Comparison of ENCODE assay signal across 11 cellular contexts in the genomic region with DNA sequence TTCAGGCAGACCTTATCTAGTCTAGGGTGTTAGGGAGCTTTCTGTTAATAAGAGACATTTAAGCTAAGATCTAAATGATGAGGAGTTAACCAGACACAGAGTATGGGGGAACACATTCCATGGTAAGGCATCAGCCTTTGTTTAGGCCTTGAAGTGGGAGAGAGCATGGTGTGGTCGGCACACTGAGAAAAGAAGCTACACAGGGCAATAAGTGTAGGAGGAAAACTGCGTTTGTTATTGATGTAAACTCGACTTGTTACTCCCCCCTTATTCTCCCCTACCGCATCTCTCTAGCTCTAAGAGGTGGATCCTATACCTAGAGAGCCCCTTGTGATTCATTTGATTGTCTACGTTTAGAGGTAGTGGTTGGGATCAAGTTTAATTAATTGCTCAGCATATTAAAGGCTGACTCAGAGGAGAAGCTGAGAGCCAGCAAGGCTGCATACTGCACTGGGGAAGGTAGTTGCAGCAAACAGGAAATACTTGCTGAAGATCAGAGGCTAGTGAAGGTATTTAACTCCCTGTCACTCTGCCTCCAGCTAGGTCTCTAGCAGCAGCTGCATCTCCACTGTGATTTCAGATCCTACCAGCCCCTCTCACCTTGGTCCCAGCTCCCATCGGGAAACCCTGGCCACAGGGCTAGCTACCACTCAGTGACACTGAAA.
A peak's percentile ranks its signal among the peaks of the same experiment; 100 is the strongest.
DNase-seq lines count a peak whose midpoint lies in the region; ATAC-seq and TF ChIP-seq lines count a peak whose summit lies in the region.
"Had no signal": no experiment of that assay in that cellular context is flagged by ENCODE, and none has a peak within 500 bp of the region (broad histone marks: within the 10 kb centered on the region; RNA-seq: fewer than 3 reads in every experiment).

No MANE protein-coding gene starts in this region.

- H3K9me2 ChIP-seq in OCI-LY7 (ENCODE audit: insufficient read depth, low read length): no peaks in the 10 kb centered on the region

- H3K27ac Mint-ChIP-seq in activated naive CD4-positive, alpha-beta T cell treated with anti-CD3 and anti-CD28 coated beads, Interleukin-2, amount 50 U/mL, for 24 hours: peak overlapping the region; percentile 24
- no peak overlapping the region for H3K27ac Mint-ChIP-seq in activated naive CD4-positive, alpha-beta T cell treated with anti-CD3 and anti-CD28 coated beads, Interleukin-2, amount 50 U/mL, for 72 hours
- no peak overlapping the region for H3K27ac Mint-ChIP-seq in activated CD4-positive, alpha-beta T cell treated with anti-CD3 and anti-CD28 coated beads for 36 hours
- H3K27ac Mint-ChIP-seq: B cell had no signal

- no peaks in the 10 kb centered on the region for H4K20me1 ChIP-seq in OCI-LY7 (ENCODE audit: insufficient read depth, low read length)

- no peak for DNase-seq in activated naive CD4-positive, alpha-beta T cell treated with anti-CD3 and anti-CD28 coated beads, Interleukin-2, amount 50 U/mL, for 72 hours (ENCODE audit: low spot score in 2 of 2)
- peak; percentile 82 for DNase-seq in amniotic epithelial cell (ENCODE audit: low read depth)
- peak; percentile 36 for DNase-seq in kidney glomerular epithelial cell (lab: John Stamatoyannopoulos, UW)
- no peak for DNase-seq in COLO668 (lab: John Stamatoyannopoulos, UW; ENCODE audit: unreplicated experiment)
- DNase-seq in activated CD4-positive, alpha-beta T cell treated with anti-CD3 and anti-CD28 coated beads for 36 hours: no peak
- no peak for DNase-seq in OCI-LY7 (ENCODE audit: low spot score)
- DNase-seq: NCI-H1694 treated with DMSO at 0.1 percent for 48 hours, right cardiac atrium had no signal

- no peak overlapping the region for H2AFZ ChIP-seq in OCI-LY7 (ENCODE audit: low read length)

- BruUV-seq in OCI-LY7 (replicated peaks; lab: Mats Ljungman, UMichigan): no TSS peak

- CTCF ChIA-PET in activated CD4-positive, alpha-beta T cell treated with anti-CD3 and anti-CD28 coated beads for 36 hours (lab: Charles Lee): interaction anchor here (0.6 to 1.4 kb wide), 2 partner anchors 8 to 12 kb away, joined by 3 to 9 read pairs; no protein-coding TSS in a partner anchor
- CTCF ChIA-PET in OCI-LY7 (lab: Charles Lee; ENCODE audit: unreplicated experiment): interaction anchor here (1.8 kb wide), 1 partner anchor 12 kb away, joined by 4 read pairs; no protein-coding TSS in a partner anchor

- H3K36me3 Mint-ChIP-seq in activated naive CD4-positive, alpha-beta T cell treated with anti-CD3 and anti-CD28 coated beads, Interleukin-2, amount 50 U/mL, for 24 hours: no peaks in the 10 kb centered on the region
- no peaks in the 10 kb centered on the region for H3K36me3 Mint-ChIP-seq in activated naive CD4-positive, alpha-beta T cell treated with anti-CD3 and anti-CD28 coated beads, Interleukin-2, amount 50 U/mL, for 72 hours
- H3K36me3 Mint-ChIP-seq in activated CD4-positive, alpha-beta T cell treated with anti-CD3 and anti-CD28 coated beads for 36 hours (ENCODE audit: low read depth): no peaks in the 10 kb centered on the region

- H3K4me1 Mint-ChIP-seq in activated naive CD4-positive, alpha-beta T cell treated with anti-CD3 and anti-CD28 coated beads, Interleukin-2, amount 50 U/mL, for 24 hours: peaks cover 14% of the 10 kb centered on the region
- H3K4me1 Mint-ChIP-seq in activated CD4-positive, alpha-beta T cell treated with anti-CD3 and anti-CD28 coated beads for 36 hours: peaks cover 2% of the 10 kb centered on the region
- H3K4me1 Mint-ChIP-seq: B cell had no signal

- H3K79me2 ChIP-seq in OCI-LY7 (ENCODE audit: insufficient read depth, low read depth, low read length): no peaks in the 10 kb centered on the region

- H3K27me3 Mint-ChIP-seq in activated naive CD4-positive, alpha-beta T cell treated with anti-CD3 and anti-CD28 coated beads, Interleukin-2, amount 50 U/mL, for 24 hours: peaks cover 3% of the 10 kb centered on the region
- peaks cover 4% of the 10 kb centered on the region for H3K27me3 Mint-ChIP-seq in activated CD4-positive, alpha-beta T cell treated with anti-CD3 and anti-CD28 coated beads for 36 hours
- H3K27me3 Mint-ChIP-seq: B cell had no signal

- no peaks in the 10 kb centered on the region for H3K9me3 Mint-ChIP-seq in activated naive CD4-positive, alpha-beta T cell treated with anti-CD3 and anti-CD28 coated beads, Interleukin-2, amount 50 U/mL, for 24 hours
- H3K9me3 Mint-ChIP-seq in activated naive CD4-positive, alpha-beta T cell treated with anti-CD3 and anti-CD28 coated beads, Interleukin-2, amount 50 U/mL, for 72 hours: no peaks in the 10 kb centered on the region
- H3K9me3 Mint-ChIP-seq in activated CD4-positive, alpha-beta T cell treated with anti-CD3 and anti-CD28 coated beads for 36 hours (ENCODE audit: low read depth): no peaks in the 10 kb centered on the region

- H3K27ac ChIP-seq in OCI-LY7 (ENCODE audit: low read depth, low read length, poor library complexity, severe bottlenecking): no peak overlapping the region

- no peak for TF ChIP-seq CTCF in OCI-LY7 (conservative IDR thresholded peaks at IDR 0.05; ENCODE audit: low read length)

- no peak for TF ChIP-seq POLR2A in GM18505 (IDR thresholded peaks at IDR 0.05; ENCODE audit: borderline replicate concordance, extremely low read depth, insufficient read depth, insufficient read length)

- H3K36me3 ChIP-seq in OCI-LY7 (ENCODE audit: insufficient read depth, low read length): no peaks in the 10 kb centered on the region

- POLR2A ChIA-PET in activated CD4-positive, alpha-beta T cell treated with anti-CD3 and anti-CD28 coated beads for 36 hours (lab: Charles Lee): no interaction called here
- POLR2A ChIA-PET in OCI-LY7 (lab: Charles Lee): interaction anchor here (0.6 to 1.1 kb wide), 2 partner anchors 14 to 256 kb away, joined by 3 to 4 read pairs; no protein-coding TSS in a partner anchor

- H3K4me2 ChIP-seq in OCI-LY7 (ENCODE audit: low read length): no peak overlapping the region

- no peak overlapping the region for H3K4me3 Mint-ChIP-seq in activated naive CD4-positive, alpha-beta T cell treated with anti-CD3 and anti-CD28 coated beads, Interleukin-2, amount 50 U/mL, for 24 hours
- H3K4me3 Mint-ChIP-seq in activated CD4-positive, alpha-beta T cell treated with anti-CD3 and anti-CD28 coated beads for 36 hours: no peak overlapping the region
- H3K4me3 Mint-ChIP-seq: B cell had no signal

- no peak for ATAC-seq in activated naive CD4-positive, alpha-beta T cell treated with anti-CD3 and anti-CD28 coated beads, Interleukin-2, amount 50 U/mL, for 72 hours
- ATAC-seq in GM18505 (IDR thresholded peaks at IDR 0.05; ENCODE audit: unreplicated experiment): no peak
- ATAC-seq in activated CD4-positive, alpha-beta T cell treated with anti-CD3 and anti-CD28 coated beads for 36 hours: no peak

- H3K9me3 ChIP-seq in OCI-LY7 (ENCODE audit: low read length): no peaks in the 10 kb centered on the region

- intact Hi-C loops in activated CD4-positive, alpha-beta T cell treated with anti-CD3 and anti-CD28 coated beads for 36 hours (cut with DNase I, micrococcal nuclease): no loop called here
- intact Hi-C loops in OCI-LY7 (cut with micrococcal nuclease; ENCODE audit: unreplicated experiment): no loop called here

- no peaks in the 10 kb centered on the region for H3K4me1 ChIP-seq in OCI-LY7 (ENCODE audit: insufficient read depth, low read length, poor library complexity, severe bottlenecking)

- H3K4me3 ChIP-seq in OCI-LY7 (ENCODE audit: low read depth, low read length, poor library complexity, severe bottlenecking): no peak overlapping the region

Comparison
In these comparisons a context has a peak if more than half of its experiments do, and no peak if none do; other contexts are left out.
1. DNase-seq: peak in amniotic epithelial cell (single experiment) and kidney glomerular epithelial cell (single experiment); none in activated naive CD4-positive, alpha-beta T cell treated with anti-CD3 and anti-CD28 coated beads, Interleukin-2, amount 50 U/mL, for 72 hours (0 of 2), COLO668 (single experiment), activated CD4-positive, alpha-beta T cell treated with anti-CD3 and anti-CD28 coated beads for 36 hours (single experiment) and OCI-LY7 (single experiment).